Comparison of ENCODE assay signal across 10 cellular contexts in the genomic region with DNA sequence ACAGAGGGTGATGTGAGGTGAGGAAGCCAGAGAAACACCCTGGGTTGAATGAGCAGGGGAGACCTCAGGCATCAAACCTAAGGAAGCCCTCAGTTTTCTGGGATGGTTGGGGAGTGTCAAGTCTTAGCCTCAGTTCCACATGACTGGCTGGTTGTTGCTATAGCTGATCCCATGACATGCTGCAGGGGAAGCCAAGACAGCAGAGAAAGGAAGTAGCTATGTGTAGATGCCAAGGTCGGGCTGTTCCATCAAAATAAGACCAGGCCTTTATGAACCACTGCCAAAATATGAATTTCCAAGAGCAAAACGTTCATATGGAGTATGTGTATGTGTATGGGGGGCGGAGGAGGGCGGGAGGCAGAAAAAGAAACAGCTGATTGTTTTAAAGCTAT. TPM values are rescaled to one million over a fixed set of nuclear protein-coding genes. Genes with fewer than 3 reads are reported as not detected.
DNase-seq lines count a peak whose midpoint lies in the region; ATAC-seq and TF ChIP-seq lines count a peak whose summit lies in the region.
"Had no signal": no experiment of that assay in that cellular context is flagged by ENCODE, and none has a peak within 500 bp of the region (broad histone marks: within the 10 kb centered on the region; RNA-seq: fewer than 3 reads in every experiment).

No MANE protein-coding gene starts in this region.

- H3K27me3 ChIP-seq in colonic mucosa, result no peaks in the 10 kb centered on the region

- no peaks in the 10 kb centered on the region for H3K9me3 ChIP-seq in colonic mucosa

- H3K36me3 ChIP-seq in colonic mucosa, result no peaks in the 10 kb centered on the region

- H3K9me3 Mint-ChIP-seq in stimulated activated effector memory CD8-positive, alpha-beta T cell treated with anti-CD3 and anti-CD28 coated beads, Interleukin-12 subunit alpha, Interleukin-12 subunit beta, amount 100 ng/mL, for 72 hours, result no peaks in the 10 kb centered on the region
- H3K9me3 Mint-ChIP-seq: activated T-cell treated with anti-CD3 and anti-CD28 coated beads, Interleukin-2, amount 50 U/mL, for 4 hours had no signal

- H3K4me3 Mint-ChIP-seq in stimulated activated effector memory CD8-positive, alpha-beta T cell treated with anti-CD3 and anti-CD28 coated beads, Interleukin-12 subunit alpha, Interleukin-12 subunit beta, amount 100 ng/mL, for 72 hours, result no peak overlapping the region
- H3K4me3 Mint-ChIP-seq: activated T-cell treated with anti-CD3 and anti-CD28 coated beads, Interleukin-2, amount 50 U/mL, for 4 hours had no signal

- H3K4me1 ChIP-seq in colonic mucosa, result peaks cover 9% of the 10 kb centered on the region

- peak overlapping the region; percentile 34 for H3K27ac Mint-ChIP-seq in stimulated activated effector memory CD8-positive, alpha-beta T cell treated with anti-CD3 and anti-CD28 coated beads, Interleukin-12 subunit alpha, Interleukin-12 subunit beta, amount 100 ng/mL, for 72 hours

- H3K4me1 Mint-ChIP-seq in stimulated activated effector memory CD8-positive, alpha-beta T cell treated with anti-CD3 and anti-CD28 coated beads, Interleukin-12 subunit alpha, Interleukin-12 subunit beta, amount 100 ng/mL, for 72 hours, result peaks cover 50% of the 10 kb centered on the region

- H3K9ac ChIP-seq in colonic mucosa (ENCODE audit: low read depth in 2 of 2, low read length in 2 of 2), result peak overlapping the region in 1 of 2 donors; percentile 51

- ATAC-seq in left lobe of liver (peak; percentile 69), HG03520 (IDR thresholded peaks at IDR 0.05; ENCODE audit: unreplicated experiment) (no peak)
- ATAC-seq in stimulated activated effector memory CD8-positive, alpha-beta T cell treated with anti-CD3 and anti-CD28 coated beads, Interleukin-12 subunit alpha, Interleukin-12 subunit beta, amount 100 ng/mL, for 72 hours, result no peak
- ATAC-seq: activated T-cell treated with anti-CD3 and anti-CD28 coated beads, Interleukin-2, amount 50 U/mL, for 4 hours had no signal

- peaks cover 30% of the 10 kb centered on the region for H3K36me3 Mint-ChIP-seq in stimulated activated effector memory CD8-positive, alpha-beta T cell treated with anti-CD3 and anti-CD28 coated beads, Interleukin-12 subunit alpha, Interleukin-12 subunit beta, amount 100 ng/mL, for 72 hours

- H3K4me3 ChIP-seq in colonic mucosa, result no peak overlapping the region

- intact Hi-C loops in colonic mucosa (cut with DNase I), result no loop called here

- peak overlapping the region; percentile 53 for H3K27ac ChIP-seq in colonic mucosa

- DNase-seq in Kasumi-1 (lab: John Stamatoyannopoulos, UW) (peak; percentile 38), colonic mucosa (no peak), left lobe of liver (ENCODE audit: low spot score) (no peak), NK-92 (lab: John Stamatoyannopoulos, UW; ENCODE audit: unreplicated experiment) (no peak), HPDE6-E6E7 (ENCODE audit: extremely low spot score) (no peak)
- DNase-seq in stimulated activated effector memory CD8-positive, alpha-beta T cell treated with anti-CD3 and anti-CD28 coated beads, Interleukin-12 subunit alpha, Interleukin-12 subunit beta, amount 100 ng/mL, for 72 hours (ENCODE audit: low spot score in 2 of 2), result no peak
- DNase-seq in activated naive CD4-positive, alpha-beta T cell (lab: John Stamatoyannopoulos, UW), result no peak
- DNase-seq: activated T-cell treated with anti-CD3 and anti-CD28 coated beads, Interleukin-2, amount 50 U/mL, for 4 hours; NK-92 treated with Interleukin-12 subunit alpha and Interleukin-12 subunit beta, amount 100 ng/mL, for 24 hours had no signal

- no peak for TF ChIP-seq CTCF in colonic mucosa (IDR thresholded peaks at IDR 0.05)

RNA-seq across cellular contexts. Expression of gene CD59, which starts 11.6 kb away (rescaled TPM):
- total RNA-seq in colonic mucosa (100 to 1,000 TPM; 268 to 399 TPM), left lobe of liver (149 TPM)

RNA-seq across cellular contexts. Expression of gene C11orf91, which starts 24.0 kb away (rescaled TPM):
- not detected for total RNA-seq in colonic mucosa
- not detected for total RNA-seq in left lobe of liver
- total RNA-seq: activated T-cell treated with anti-CD3 and anti-CD28 coated beads, Interleukin-2, amount 50 U/mL, for 4 hours had no signal

RNA-seq across cellular contexts. Expression of gene FBXO3, which starts 49.7 kb away (rescaled TPM):
- total RNA-seq in colonic mucosa (10 to 100 TPM; 30.0 to 36.9 TPM), left lobe of liver (18.9 TPM)

Comparison
In these comparisons a context has a peak if more than half of its experiments do, and no peak if none do; other contexts are left out.
1. DNase-seq: peak in Kasumi-1 (2 of 2); none in colonic mucosa (single experiment), left lobe of liver (single experiment), stimulated activated effector memory CD8-positive, alpha-beta T cell treated with anti-CD3 and anti-CD28 coated beads, Interleukin-12 subunit alpha, Interleukin-12 subunit beta, amount 100 ng/mL, for 72 hours (0 of 2), NK-92 (single experiment), HPDE6-E6E7 (single experiment) and activated naive CD4-positive, alpha-beta T cell (0 of 4).